9 cellular contexts compared by ENCODE assay signal in the genomic region with DNA sequence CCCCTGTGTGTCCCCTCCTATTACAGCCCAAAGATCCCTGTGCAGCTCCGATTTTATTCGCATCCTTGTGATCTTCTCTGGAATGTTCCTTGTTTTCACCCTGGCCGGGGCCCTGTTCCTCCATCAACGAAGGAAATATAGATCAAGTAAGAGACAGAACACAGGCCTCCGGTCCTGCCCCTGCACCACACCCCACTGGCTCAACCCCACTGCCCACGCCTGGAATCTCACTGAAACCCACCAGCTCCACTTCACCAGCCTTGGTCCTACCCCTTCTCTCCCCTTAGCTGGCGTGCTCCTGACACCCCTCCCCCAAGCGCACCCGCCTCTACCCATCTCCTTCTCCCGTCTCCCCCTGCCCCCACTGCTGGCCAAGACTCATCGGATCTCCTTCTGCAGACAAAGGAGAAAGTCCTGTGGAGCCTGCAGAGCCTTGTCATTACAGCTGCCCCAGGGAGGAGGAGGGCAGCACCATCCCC. TPM values are rescaled to one million over a fixed set of nuclear protein-coding genes. Genes with fewer than 3 reads are reported as not detected.
DNase-seq lines count a peak whose midpoint lies in the region; ATAC-seq and TF ChIP-seq lines count a peak whose summit lies in the region.
"Had no signal": no experiment of that assay in that cellular context is flagged by ENCODE, and none has a peak within 500 bp of the region (broad histone marks: within the 10 kb centered on the region; RNA-seq: fewer than 3 reads in every experiment).

No MANE protein-coding gene starts in this region.

- H3K27me3 Mint-ChIP-seq in CD8-positive, alpha-beta memory T cell, result no peaks in the 10 kb centered on the region

- no peaks in the 10 kb centered on the region for H3K9me3 Mint-ChIP-seq in CD8-positive, alpha-beta memory T cell

- peaks cover 59% of the 10 kb centered on the region for H3K4me1 ChIP-seq in CD8-positive, alpha-beta memory T cell (ENCODE audit: insufficient read depth, low read length)
- peaks cover 0 to 24% (median 15%) of the 10 kb centered on the region in 4 donors for H3K4me1 ChIP-seq in Peyer's patch
- peaks cover 23% of the 10 kb centered on the region for H3K4me1 ChIP-seq in neuron (ENCODE audit: insufficient read depth, low read length)

- TF ChIP-seq CTCF in Peyer's patch (IDR thresholded peaks at IDR 0.05), result no peak

- CTCF ChIA-PET in CD8-positive, alpha-beta memory T cell (lab: Charles Lee), result interaction anchor here (0.6 to 14.0 kb wide), 9 partner anchors 11 to 149 kb away, joined by 3 to 179 read pairs (median 4); partner anchors contain the start of gene VAMP1

- no peaks in the 10 kb centered on the region for H3K27me3 ChIP-seq in CD8-positive, alpha-beta memory T cell (ENCODE audit: insufficient read depth, low read length, poor library complexity, severe bottlenecking)
- no peaks in the 10 kb centered on the region for H3K27me3 ChIP-seq in Peyer's patch
- H3K27me3 ChIP-seq in neuron (ENCODE audit: insufficient read depth, low read length), result no peaks in the 10 kb centered on the region

- POLR2A ChIA-PET in CD8-positive, alpha-beta memory T cell (lab: Charles Lee), result interaction anchor here (1.2 to 8.1 kb wide), 10 partner anchors 8 to 117 kb away, joined by 3 to 109 read pairs (median 6); partner anchors contain the start of genes GAPDH, MRPL51 and VAMP1

- H3K27ac ChIP-seq in CD8-positive, alpha-beta memory T cell (ENCODE audit: low read depth, low read length), result peak overlapping the region; percentile 93
- peak overlapping the region; percentile 89 to 98 (median 94) for H3K27ac ChIP-seq in Peyer's patch

- TF ChIP-seq POLR2A in Peyer's patch (IDR thresholded peaks at IDR 0.05) (no peak), erythroblast (IDR thresholded peaks at IDR 0.05; ENCODE audit: low read length) (no peak)

- peak overlapping the region; percentile 94 to 100 (median 99) for H3K4me3 Mint-ChIP-seq in CD8-positive, alpha-beta memory T cell

- no peak overlapping the region for H2AFZ ChIP-seq in neuron (ENCODE audit: low read depth, low read length)

- H3K4me1 Mint-ChIP-seq in CD8-positive, alpha-beta memory T cell, result peaks cover 71 to 85% (median 74%) of the 10 kb centered on the region in 3 donors

- H3K36me3 ChIP-seq in CD8-positive, alpha-beta memory T cell (ENCODE audit: insufficient read depth, low read length), result peaks cover 23% of the 10 kb centered on the region
- peaks cover 0 to 39% (median 0%) of the 10 kb centered on the region in 3 donors for H3K36me3 ChIP-seq in Peyer's patch
- H3K36me3 ChIP-seq in neuron (ENCODE audit: insufficient read depth, low read length), result no peaks in the 10 kb centered on the region

- no peak for DNase-seq in CD8-positive, alpha-beta memory T cell
- DNase-seq in Peyer's patch (peak in 1 of 3 donors; percentile 45), erythroblast (lab: John Stamatoyannopoulos, UW) (peak; percentile 56 to 59), DMS114 treated with DMSO at 0.1 percent for 48 hours (lab: John Stamatoyannopoulos, UW; ENCODE audit: unreplicated experiment) (no peak), DMS153 treated with DMSO at 0.1 percent for 48 hours (lab: John Stamatoyannopoulos, UW; ENCODE audit: unreplicated experiment) (no peak), kidney tubule cell (ENCODE audit: low spot score) (no peak)

- H3K4me3 ChIP-seq in CD8-positive, alpha-beta memory T cell (ENCODE audit: low read length), result peak overlapping the region; percentile 96
- H3K4me3 ChIP-seq in Peyer's patch, result peak overlapping the region; percentile 53 to 79 (median 66)
- H3K4me3 ChIP-seq in neuron (ENCODE audit: low read length), result peak overlapping the region; percentile 24

- ATAC-seq in HG03442 (IDR thresholded peaks at IDR 0.05; ENCODE audit: unreplicated experiment), result no peak

- H3K27ac Mint-ChIP-seq in CD8-positive, alpha-beta memory T cell, result peak overlapping the region; percentile 91 to 100 (median 98)

- H3K9me3 ChIP-seq in CD8-positive, alpha-beta memory T cell (ENCODE audit: low read length), result no peaks in the 10 kb centered on the region
- no peaks in the 10 kb centered on the region for H3K9me3 ChIP-seq in Peyer's patch
- no peaks in the 10 kb centered on the region for H3K9me3 ChIP-seq in neuron (ENCODE audit: low read length)

- peaks cover under 1 to 76% (median 24%) of the 10 kb centered on the region in 3 donors for H3K36me3 Mint-ChIP-seq in CD8-positive, alpha-beta memory T cell

RNA-seq across cellular contexts. Expression of gene TAPBPL, which starts 0.9 kb away (rescaled TPM):
- total RNA-seq in CD8-positive, alpha-beta memory T cell, result 10 to 100 TPM; 29.1 to 32.0 TPM
- 131 TPM for polyA plus RNA-seq in CD8-positive, alpha-beta memory T cell
- 100 to 1,000 TPM in 2 of 4 donors, 10 to 100 TPM in 2; 44.6 to 124 (median 95.5) TPM for total RNA-seq in Peyer's patch

RNA-seq across cellular contexts. Expression of gene CD27, which starts 6.2 kb away (rescaled TPM):
- total RNA-seq in CD8-positive, alpha-beta memory T cell, result 100 to 1,000 TPM; 110 to 111 TPM
- polyA plus RNA-seq in CD8-positive, alpha-beta memory T cell, result 470 TPM
- 10 to 100 TPM in 1 of 4 donors, 1 to 10 TPM in 3; 1.0 to 20.6 (median 2.3) TPM for total RNA-seq in Peyer's patch
- total RNA-seq: pulmonary artery endothelial cell had no signal

RNA-seq across cellular contexts. Expression of gene VAMP1, which starts 19.6 kb away (rescaled TPM):
- 10 to 100 TPM; 26.7 to 29.6 TPM for total RNA-seq in CD8-positive, alpha-beta memory T cell
- 10.0 TPM for polyA plus RNA-seq in CD8-positive, alpha-beta memory T cell
- 10 to 100 TPM in 2 of 4 donors, 1 to 10 TPM in 2; 5.3 to 17.4 (median 9.3) TPM for total RNA-seq in Peyer's patch

RNA-seq across cellular contexts. Expression of gene MRPL51, which starts 42.2 kb away (rescaled TPM):
- total RNA-seq in CD8-positive, alpha-beta memory T cell, result 100 to 1,000 TPM; 317 to 327 TPM
- 222 TPM for polyA plus RNA-seq in CD8-positive, alpha-beta memory T cell
- total RNA-seq in Peyer's patch, result 10 to 100 TPM; 23.5 to 71.8 (median 61.6) TPM

RNA-seq across cellular contexts. Expression of gene NCAPD2, which starts 43.0 kb away (rescaled TPM):
- total RNA-seq in CD8-positive, alpha-beta memory T cell, result 10 to 100 TPM; 96.5 to 97.5 TPM
- polyA plus RNA-seq in CD8-positive, alpha-beta memory T cell, result 29.8 TPM
- total RNA-seq in Peyer's patch, result 10 to 100 TPM; 26.1 to 86.6 (median 32.7) TPM

Comparison
In these comparisons a context has a peak if more than half of its experiments do, and no peak if none do; other contexts are left out.
1. DNase-seq: peak in erythroblast (2 of 2); none in CD8-positive, alpha-beta memory T cell (0 of 5), DMS114 treated with DMSO at 0.1 percent for 48 hours (single experiment), DMS153 treated with DMSO at 0.1 percent for 48 hours (single experiment) and kidney tubule cell (single experiment).
2. H3K4me3 ChIP-seq: peak in every context shown above with its lines; median percentile 96 in CD8-positive, alpha-beta memory T cell; 66 in Peyer's patch; 24 in neuron.
3. RNA of gene CD27, which starts 6.2 kb away (total RNA-seq): 110 to 111 TPM in CD8-positive, alpha-beta memory T cell; 1.0 to 20.6 TPM in Peyer's patch; every median in the first group is over 4 times any median in the second.